In the genomic region with DNA sequence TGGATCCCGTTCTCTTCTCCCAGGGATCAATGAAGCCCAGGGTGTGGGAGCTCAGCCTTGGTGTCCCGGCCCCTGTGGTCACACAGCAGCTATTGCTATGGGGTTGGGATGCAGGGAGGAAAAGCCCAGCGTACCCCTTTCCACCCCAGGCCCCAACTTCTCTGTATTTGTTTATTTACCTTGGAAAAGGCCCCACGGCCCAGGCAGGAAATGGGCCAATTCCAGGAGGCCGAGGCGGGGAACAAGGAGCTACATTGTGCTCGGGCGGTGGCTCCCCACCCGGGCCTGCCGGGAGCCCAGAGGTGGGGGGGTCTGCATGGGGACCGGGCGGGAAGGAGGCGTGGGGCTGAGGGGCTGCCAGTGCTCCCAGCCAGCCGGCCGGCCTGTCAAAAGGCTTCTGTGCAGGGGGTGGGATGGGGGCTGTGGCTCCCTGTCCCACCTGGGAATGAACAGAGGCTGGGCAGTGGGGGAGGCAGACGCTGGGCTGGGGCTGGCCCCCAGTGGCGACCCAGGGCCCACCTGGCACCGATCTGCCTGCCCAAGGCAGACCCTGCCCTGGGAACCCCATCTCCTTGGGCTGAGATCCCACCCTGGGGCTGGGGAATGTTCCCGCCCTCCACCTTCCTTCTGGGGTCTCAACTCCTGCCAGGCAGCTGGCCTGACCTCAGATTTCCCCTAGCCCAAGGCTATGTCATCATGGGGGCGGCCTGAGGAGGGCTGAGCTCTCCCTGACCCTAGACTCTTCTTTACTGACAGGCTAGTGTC, we compare ENCODE assay signal across 8 cellular contexts. TPM values are rescaled to one million over a fixed set of nuclear protein-coding genes. Genes with fewer than 3 reads are reported as not detected.
DNase-seq lines count a peak whose midpoint lies in the region; ATAC-seq, FAIRE-seq and TF ChIP-seq lines count a peak whose summit lies in the region.
"Not testable (repeated sequence)": the region's sequence is repeated elsewhere in the genome, so short reads cannot be mapped to it uniquely, and the experiment has no call there.

No MANE protein-coding gene starts in this region.

- H3K4me3 Mint-ChIP-seq in astrocyte (ENCODE audit: unreplicated experiment): not testable (repeated sequence)

- CTCF ChIA-PET in endothelial cell of umbilical vein (lab: Charles Lee): not testable (repeated sequence)

- intact Hi-C loops in endothelial cell of umbilical vein (cut with micrococcal nuclease); psoas muscle (cut with DNase I); uterus (cut with DNase I; ENCODE audit: low total_unique reads): not testable (repeated sequence)

- TF ChIP-seq CTCF in astrocyte (IDR thresholded peaks at IDR 0.05; ENCODE audit: insufficient read depth, low read depth, low read length); endothelial cell of umbilical vein (IDR thresholded peaks at IDR 0.05; ENCODE audit: extremely low read depth in 1 of 2, insufficient read depth in 1 of 2, low read depth in 1 of 2, low read length in 2 of 2); right atrium auricular region (IDR thresholded peaks at IDR 0.05); psoas muscle (IDR thresholded peaks at IDR 0.05); uterus (IDR thresholded peaks at IDR 0.05): not testable (repeated sequence)

- not testable (repeated sequence) for H3K4me1 Mint-ChIP-seq in astrocyte (ENCODE audit: low read depth, unreplicated experiment)

- ATAC-seq in psoas muscle: peak; percentile 41 to 72 (median 62)

- H3K27ac ChIP-seq in astrocyte (ENCODE audit: low read depth, low read length); endothelial cell of umbilical vein (ENCODE audit: insufficient read depth, low read depth, low read length); psoas muscle; uterus: not testable (repeated sequence)
- H3K27ac ChIP-seq in right atrium auricular region: peak overlapping the region in 1 of 2 donors; percentile 22

- not testable (repeated sequence) for H3K4me3 ChIP-seq in astrocyte (ENCODE audit: insufficient read depth, low read depth, low read length); endothelial cell of umbilical vein (replicated peaks in 1 of 3; ENCODE audit: insufficient read depth in 1 of 3, low read depth in 1 of 3, low read length in 3 of 3); right atrium auricular region; psoas muscle; uterus

- H3K79me2 ChIP-seq in astrocyte (ENCODE audit: insufficient read depth, low read length); endothelial cell of umbilical vein (ENCODE audit: control insufficient read depth, insufficient read depth, low read length): not testable (repeated sequence)

- peak overlapping the region; percentile 30 for H3K4me2 ChIP-seq in astrocyte (ENCODE audit: low read length)
- H3K4me2 ChIP-seq in endothelial cell of umbilical vein (ENCODE audit: insufficient read depth, low read length): not testable (repeated sequence)

- H4K20me1 ChIP-seq in astrocyte (ENCODE audit: insufficient read depth, low read length); endothelial cell of umbilical vein (replicated peaks; ENCODE audit: control insufficient read depth, extremely low read depth, insufficient read depth, low read length): not testable (repeated sequence)

- H3K27me3 Mint-ChIP-seq in astrocyte (ENCODE audit: low read depth, unreplicated experiment): not testable (repeated sequence)

- H3K4me1 ChIP-seq in astrocyte (ENCODE audit: insufficient read depth, low read length); endothelial cell of umbilical vein (ENCODE audit: control insufficient read depth, extremely low read depth, insufficient read depth, low read length); right atrium auricular region; psoas muscle; uterus: not testable (repeated sequence)

- not testable (repeated sequence) for FAIRE-seq in astrocyte (lab: Jason Lieb, UNC); endothelial cell of umbilical vein (lab: Jason Lieb, UNC)

- not testable (repeated sequence) for H3K9me3 ChIP-seq in astrocyte (ENCODE audit: insufficient read depth, low read depth, low read length); endothelial cell of umbilical vein (replicated peaks; ENCODE audit: control insufficient read depth, insufficient read depth, low read length); right atrium auricular region; psoas muscle; uterus

- not testable (repeated sequence) for BruUV-seq in endothelial cell of umbilical vein (replicated peaks; lab: Mats Ljungman, UMichigan)

- H3K27me3 ChIP-seq in astrocyte (ENCODE audit: insufficient read depth, low read length); endothelial cell of umbilical vein (ENCODE audit: control insufficient read depth in 2 of 2, insufficient read depth in 2 of 2, low read length in 2 of 2); right atrium auricular region; psoas muscle (ENCODE audit: insufficient read depth in 3 of 3, low read length in 2 of 3); uterus: not testable (repeated sequence)

- H3K9ac ChIP-seq in astrocyte (ENCODE audit: low read length); endothelial cell of umbilical vein (replicated peaks; ENCODE audit: extremely low read depth, insufficient read depth, low read length): not testable (repeated sequence)

- not testable (repeated sequence) for H3K9me3 Mint-ChIP-seq in astrocyte (ENCODE audit: unreplicated experiment)

- dilution Hi-C loops in endothelial cell of umbilical vein (cut with MboI; ENCODE audit: extremely low pct_ligation_motif_present, low sequenced_read_pairs): not testable (repeated sequence)

- not testable (repeated sequence) for H3K36me3 ChIP-seq in astrocyte (ENCODE audit: insufficient read depth, low read length); endothelial cell of umbilical vein (ENCODE audit: control insufficient read depth in 2 of 2, extremely low read depth in 1 of 2, insufficient read depth in 2 of 2, low read length in 2 of 2); right atrium auricular region; psoas muscle (ENCODE audit: insufficient read depth in 1 of 2, low read depth in 1 of 2); uterus

- POLR2A ChIA-PET in endothelial cell of umbilical vein (lab: Charles Lee): not testable (repeated sequence)

- not testable (repeated sequence) for TF ChIP-seq POLR2A in endothelial cell of umbilical vein (IDR thresholded peaks at IDR 0.05; ENCODE audit: low read depth, low read length); uterus (IDR thresholded peaks at IDR 0.05)

- peak; percentile 15 for DNase-seq in ELR (ENCODE audit: low read depth)
- peak; percentile 33 for DNase-seq in RPMI7951 (ENCODE audit: low read depth)
- peak; percentile 2 for DNase-seq in astrocyte (ENCODE audit: low read depth)
- peak; percentile 15 for DNase-seq in endothelial cell of umbilical vein (ENCODE audit: low read depth, low spot score)
- DNase-seq in right atrium auricular region (ENCODE audit: low spot score): peak; percentile 69
- DNase-seq in medulla oblongata (ENCODE audit: extremely low spot score): peak; percentile 52
- DNase-seq in psoas muscle: peak in 1 of 2 donors; percentile 52
- DNase-seq in uterus: peak; percentile 20 to 24

- H3K9me1 ChIP-seq in endothelial cell of umbilical vein (replicated peaks; ENCODE audit: control insufficient read depth, extremely low read depth, insufficient read depth, low read length): not testable (repeated sequence)

- H3K36me3 Mint-ChIP-seq in astrocyte (ENCODE audit: low read depth, unreplicated experiment): not testable (repeated sequence)

- not testable (repeated sequence) for H3K27ac Mint-ChIP-seq in astrocyte (ENCODE audit: unreplicated experiment)

- not testable (repeated sequence) for H2AFZ ChIP-seq in astrocyte (ENCODE audit: low read depth, low read length); endothelial cell of umbilical vein (ENCODE audit: low read depth, low read length)

- WGBS in psoas muscle, 3 donors: 22 to 25% (median 23%) methylated on average over 8 to 17 of the region's 20 CpGs

RNA-seq across cellular contexts. Expression of gene GTF2IRD2, which starts 23.5 kb away (rescaled TPM):
- total RNA-seq in RPMI7951 (2014; rRNA removed; shearing (Covaris generic)): 11.3 and 29.0 TPM in 2 replicates
- 4.8 and 5.3 TPM in 2 replicates for total RNA-seq in astrocyte
- total RNA-seq in endothelial cell of umbilical vein: 9.8 and 10.0 TPM in 2 replicates
- 4.1 and 5.2 TPM in 2 replicates for polyA plus RNA-seq in endothelial cell of umbilical vein
- 6.8 and 6.9 TPM in 2 replicates for polyA plus RNA-seq in endothelial cell of umbilical vein (2011; cell fraction: cytosol; rRNA removed)
- 20.2 and 21.3 TPM in 2 replicates for polyA plus RNA-seq in endothelial cell of umbilical vein (2011; cell fraction: nucleus; rRNA removed)
- polyA plus RNA-seq in endothelial cell of umbilical vein (2012): 8.6 and 8.8 TPM in 2 replicates
- 6.7 and 10.0 TPM in 2 replicates for polyA minus RNA-seq in endothelial cell of umbilical vein
- 1.3 TPM for polyA minus RNA-seq in endothelial cell of umbilical vein (2011; cell fraction: cytosol; rRNA and poly(A)+ RNA removed)
- 8.2 and 8.7 TPM in 2 replicates for polyA minus RNA-seq in endothelial cell of umbilical vein (2011; cell fraction: nucleus; rRNA and poly(A)+ RNA removed)
- 10 to 100 TPM in 1 of 2 donors, 1 to 10 TPM in 1; 7.8 to 13.3 TPM for total RNA-seq in right atrium auricular region
- 10 to 100 TPM; 13.6 to 25.2 (median 18.5) TPM for total RNA-seq in psoas muscle
- polyA plus RNA-seq in psoas muscle: 10 to 100 TPM in 2 of 3 donors, 1 to 10 TPM in 1; 8.7 to 20.7 (median 14.8) TPM
- 10 to 100 TPM; 12.9 to 46.7 (median 28.1) TPM for total RNA-seq in uterus
